In genomic region chr19:11420429-11420893, GRCh38 we compare ENCODE assay signal across 1 cellular context.
TF ChIP-seq lines count a peak whose summit lies in the region.

No MANE protein-coding gene starts in this region.

TF ChIP-seq in H1, 55 proteins besides CTCF, POLR2A, EP300 and RAD21:
- TF ChIP-seq RNF2 (IDR thresholded peaks at IDR 0.05; ENCODE audit: borderline replicate concordance, low read depth, low read length, missing control alignments, poor library complexity, severe bottlenecking) (no peak), SIRT6 (IDR thresholded peaks at IDR 0.05; ENCODE audit: low read length) (no peak), SP2 (IDR thresholded peaks at IDR 0.05; ENCODE audit: low read length) (no peak), GTF2F1 (IDR thresholded peaks at IDR 0.05; ENCODE audit: borderline replicate concordance, low read depth, low read length) (no peak), SUZ12 (IDR thresholded peaks at IDR 0.05; ENCODE audit: low read length) (0 out of 2 replicates have a peak, but pooled peaks have one; percentile 11), CEBPB (IDR thresholded peaks at IDR 0.05; ENCODE audit: low read depth, low read length) (peak; percentile 99)
